ENCODE assay signal across 8 cellular contexts in the genomic region with DNA sequence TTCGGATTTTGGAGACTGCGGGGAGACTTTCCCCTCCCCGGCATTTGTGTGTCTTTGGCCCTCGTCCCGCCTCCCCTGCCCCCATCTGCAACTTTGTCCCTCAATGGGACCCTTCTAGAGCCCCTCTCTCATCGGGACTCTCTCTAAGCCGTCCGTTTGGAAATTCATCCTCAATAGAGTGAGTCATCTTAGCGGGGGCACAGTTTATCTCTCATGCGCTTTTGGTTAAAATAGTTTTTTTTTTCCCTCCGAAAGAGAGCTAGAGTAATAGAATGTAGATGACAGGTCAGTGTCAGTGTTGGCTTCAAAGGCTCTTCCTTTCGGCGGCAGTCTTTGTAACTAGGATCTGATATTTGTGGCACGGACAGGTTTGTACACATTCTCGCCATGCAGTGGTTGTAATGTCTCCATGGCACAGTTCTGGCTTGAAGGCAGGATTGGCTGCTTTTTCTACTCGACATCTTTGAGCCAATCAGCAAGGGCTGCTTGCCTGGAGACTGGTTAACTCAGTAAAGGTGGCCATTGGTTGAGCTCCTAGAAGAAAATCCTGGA. TPM values are rescaled to one million over a fixed set of nuclear protein-coding genes. Genes with fewer than 3 reads are reported as not detected.
A peak's percentile ranks its signal among the peaks of the same experiment; 100 is the strongest.
DNase-seq lines count a peak whose midpoint lies in the region; ATAC-seq, FAIRE-seq and TF ChIP-seq lines count a peak whose summit lies in the region.

No MANE protein-coding gene starts in this region.

- no peak for TF ChIP-seq CTCF in BE2C (IDR thresholded peaks at IDR 0.05; ENCODE audit: low read depth, low read length)

- intact Hi-C loops in activated CD4-positive, alpha-beta T cell treated with anti-CD3 and anti-CD28 coated beads for 36 hours (cut with DNase I, micrococcal nuclease), result loop anchor here (1.0 to 10.0 kb wide), 20 partner anchors 65 to 875 kb away; a partner anchor contains a TSS
- intact Hi-C loops in left colon (cut with DNase I, micrococcal nuclease), result loop anchor here in 1 of 2 donors (5.0 kb wide), 1 partner anchor 260 kb away; no protein-coding TSS in a partner anchor

- H3K4me3 ChIP-seq in BE2C (ENCODE audit: low read depth, low read length), result peak overlapping the region; percentile 81

- no peaks in the 10 kb centered on the region for H3K9me3 Mint-ChIP-seq in activated CD4-positive, alpha-beta T cell treated with anti-CD3 and anti-CD28 coated beads for 36 hours (ENCODE audit: low read depth)

- H3K27me3 Mint-ChIP-seq in activated CD4-positive, alpha-beta T cell treated with anti-CD3 and anti-CD28 coated beads for 36 hours, result no peaks in the 10 kb centered on the region

- no peaks in the 10 kb centered on the region for H3K27me3 ChIP-seq in BE2C

- peak; percentile 82 for DNase-seq in BE2C
- DNase-seq in NCI-H446 treated with DMSO at 0.1 percent for 48 hours (lab: John Stamatoyannopoulos, UW), result peak; percentile 86
- DNase-seq in activated CD4-positive, alpha-beta T cell treated with anti-CD3 and anti-CD28 coated beads for 36 hours, result peak; percentile 82
- peak; percentile 72 to 87 for DNase-seq in left colon
- peak; percentile 39 for DNase-seq in stimulated activated CD4-positive, alpha-beta T cell treated with anti-CD3 and anti-CD28 coated beads, Interleukin-2, amount 100 ng/mL, for 4 hours (ENCODE audit: low read depth)

- H3K4me1 ChIP-seq in BE2C, result no peaks in the 10 kb centered on the region

- peak overlapping the region; percentile 100 for H3K27ac Mint-ChIP-seq in activated CD4-positive, alpha-beta T cell treated with anti-CD3 and anti-CD28 coated beads for 36 hours

- peaks cover 32% of the 10 kb centered on the region for H3K4me1 Mint-ChIP-seq in activated CD4-positive, alpha-beta T cell treated with anti-CD3 and anti-CD28 coated beads for 36 hours

- FAIRE-seq in colon (lab: Jason Lieb, UNC), result peak; percentile 14

- H3K4me3 Mint-ChIP-seq in activated CD4-positive, alpha-beta T cell treated with anti-CD3 and anti-CD28 coated beads for 36 hours, result peak overlapping the region; percentile 92

- POLR2A ChIA-PET in activated CD4-positive, alpha-beta T cell treated with anti-CD3 and anti-CD28 coated beads for 36 hours (lab: Charles Lee), result interaction anchor here (0.6 to 1.0 kb wide), 9 partner anchors 11 to 268 kb away, joined by 3 to 10 read pairs (median 4); no protein-coding TSS in a partner anchor

- H3K36me3 ChIP-seq in BE2C, result no peaks in the 10 kb centered on the region

- peaks cover 12% of the 10 kb centered on the region for H3K36me3 Mint-ChIP-seq in activated CD4-positive, alpha-beta T cell treated with anti-CD3 and anti-CD28 coated beads for 36 hours (ENCODE audit: low read depth)

- peak; percentile 6 for TF ChIP-seq POLR2A in GM19193 (IDR thresholded peaks at IDR 0.05; ENCODE audit: extremely low read depth, insufficient read depth, insufficient read length)

- CTCF ChIA-PET in activated CD4-positive, alpha-beta T cell treated with anti-CD3 and anti-CD28 coated beads for 36 hours (lab: Charles Lee), result interaction anchor here (0.6 to 2.1 kb wide), 10 partner anchors 10 to 268 kb away, joined by 3 to 13 read pairs (median 3); no protein-coding TSS in a partner anchor

- peak; percentile 63 for ATAC-seq in HG03432 (IDR thresholded peaks at IDR 0.05; ENCODE audit: unreplicated experiment)
- peak; percentile 84 for ATAC-seq in activated CD4-positive, alpha-beta T cell treated with anti-CD3 and anti-CD28 coated beads for 36 hours
- ATAC-seq in left colon, result peak; percentile 71

- H3K9me3 ChIP-seq in BE2C, result no peaks in the 10 kb centered on the region

RNA-seq across cellular contexts. Expression of a gene that starts 1.0 kb away (rescaled TPM):
- polyA plus RNA-seq in BE2C (2012; ENCODE audit: insufficient read depth, insufficient read length, low read depth), result 1.1 TPM
- total RNA-seq in activated CD4-positive, alpha-beta T cell treated with anti-CD3 and anti-CD28 coated beads for 36 hours, result 10 to 100 TPM; 16.2 to 23.2 TPM
- 1 to 10 TPM; 8.5 to 9.3 TPM for total RNA-seq in left colon

Comparison
In these comparisons a context has a peak if more than half of its experiments do, and no peak if none do; other contexts are left out.
1. Peak in every context shown above with its lines: DNase-seq, ATAC-seq and H3K4me3 ChIP-seq.